Comparison of ENCODE assay signal across 28 cellular contexts in the genomic region with DNA sequence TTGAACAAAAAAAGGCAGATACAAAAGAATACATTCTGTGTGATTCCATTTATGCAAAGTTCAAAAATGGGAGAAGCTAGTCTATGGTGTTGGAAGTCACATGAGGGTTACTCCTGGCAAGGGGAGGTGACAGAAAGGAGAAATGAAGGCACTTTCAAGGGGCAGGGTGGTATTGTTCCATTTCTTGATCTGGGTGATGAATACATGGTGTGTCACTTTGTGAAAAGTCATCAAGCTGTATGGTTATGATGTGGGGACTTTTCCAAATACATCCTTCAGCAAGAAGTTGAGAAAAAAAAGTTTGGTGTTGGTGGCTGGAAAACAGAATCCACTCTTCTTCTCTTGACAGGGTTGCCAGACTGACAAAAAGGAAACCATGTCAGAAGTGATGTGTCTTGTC.
"Had no signal": no experiment of that assay in that cellular context is flagged by ENCODE, and none has a peak within 500 bp of the region (broad histone marks: within the 10 kb centered on the region; RNA-seq: fewer than 3 reads in every experiment).

No MANE protein-coding gene starts in this region.

- H3K9me3 Mint-ChIP-seq: immature natural killer cell; naive thymus-derived CD8-positive, alpha-beta T cell; nephron; neural crest cell; stimulated activated memory B cell treated with anti-CD40 and anti-IgM and Interleukin-4, amounts not matched to agents 10 μg/mL and 1 μg/mL and 100 μg/mL, for 72 hours; stimulated activated naive CD8-positive, alpha-beta T cell treated with anti-CD3 and anti-CD28 coated beads, Interleukin-15, amount 100 ng/mL, for 72 hours had no signal

- H3K4me1 Mint-ChIP-seq: immature natural killer cell; naive thymus-derived CD8-positive, alpha-beta T cell; neural crest cell; stimulated activated memory B cell treated with anti-CD40 and anti-IgM and Interleukin-4, amounts not matched to agents 10 μg/mL and 1 μg/mL and 100 μg/mL, for 72 hours; stimulated activated naive CD8-positive, alpha-beta T cell treated with anti-CD3 and anti-CD28 coated beads, Interleukin-15, amount 100 ng/mL, for 72 hours had no signal

- H3K4me1 ChIP-seq: left lung, lower lobe of right lung, pancreas, prostate gland, sigmoid colon, spleen, tibial nerve, upper lobe of left lung, vagina had no signal

- H3K4me3 ChIP-seq: left lung, lower lobe of right lung, pancreas, prostate gland, sigmoid colon, spleen, tibial nerve, upper lobe of left lung, vagina had no signal

- DNase-seq: hypothalamus; immature natural killer cell; kidney; left colon; left lung; lower lobe of right lung; mammary epithelial cell; mesenchymal stem cell; naive thymus-derived CD8-positive, alpha-beta T cell; nucleus accumbens; pancreas; posterior cingulate gyrus; retina; right cardiac atrium; sigmoid colon; small intestine; spleen; stimulated activated CD4-positive, alpha-beta T cell treated with anti-CD3 and anti-CD28 coated beads, Interleukin-4, amount 100 ng/mL, for 24 hours; stimulated activated naive CD4-positive, alpha-beta T cell treated with Interleukin-2 at 50 U/mL for 16 hours; stimulated activated naive CD8-positive, alpha-beta T cell treated with anti-CD3 and anti-CD28 coated beads, Interleukin-15, amount 100 ng/mL, for 72 hours; substantia nigra; upper lobe of left lung had no signal

- H3K27me3 ChIP-seq: left lung, pancreas, spleen, upper lobe of left lung, vagina had no signal

- H3K9me3 ChIP-seq: left lung, lower lobe of right lung, pancreas, prostate gland, sigmoid colon, spleen, tibial nerve, upper lobe of left lung, vagina had no signal

- H3K4me3 Mint-ChIP-seq: immature natural killer cell; naive thymus-derived CD8-positive, alpha-beta T cell; nephron; neural crest cell; stimulated activated memory B cell treated with anti-CD40 and anti-IgM and Interleukin-4, amounts not matched to agents 10 μg/mL and 1 μg/mL and 100 μg/mL, for 72 hours; stimulated activated naive CD8-positive, alpha-beta T cell treated with anti-CD3 and anti-CD28 coated beads, Interleukin-15, amount 100 ng/mL, for 72 hours had no signal

- H3K36me3 Mint-ChIP-seq: immature natural killer cell; naive thymus-derived CD8-positive, alpha-beta T cell; stimulated activated memory B cell treated with anti-CD40 and anti-IgM and Interleukin-4, amounts not matched to agents 10 μg/mL and 1 μg/mL and 100 μg/mL, for 72 hours had no signal

- ATAC-seq: left colon; left lung; lower lobe of right lung; naive thymus-derived CD8-positive, alpha-beta T cell; pancreas; right cardiac atrium; stimulated activated memory B cell treated with anti-CD40 and anti-IgM and Interleukin-4, amounts not matched to agents 10 μg/mL and 1 μg/mL and 100 μg/mL, for 72 hours; stimulated activated naive CD8-positive, alpha-beta T cell treated with anti-CD3 and anti-CD28 coated beads, Interleukin-15, amount 100 ng/mL, for 72 hours had no signal

- H3K27ac Mint-ChIP-seq: immature natural killer cell; naive thymus-derived CD8-positive, alpha-beta T cell; nephron; stimulated activated memory B cell treated with anti-CD40 and anti-IgM and Interleukin-4, amounts not matched to agents 10 μg/mL and 1 μg/mL and 100 μg/mL, for 72 hours had no signal

- H3K36me3 ChIP-seq: left lung, lower lobe of right lung, pancreas, prostate gland, sigmoid colon, spleen, tibial nerve, upper lobe of left lung, vagina had no signal

- H3K27ac ChIP-seq: left lung, lower lobe of right lung, pancreas, prostate gland, sigmoid colon, spleen, tibial nerve, upper lobe of left lung, vagina had no signal
